10 cellular contexts compared by ENCODE assay signal in the genomic region with DNA sequence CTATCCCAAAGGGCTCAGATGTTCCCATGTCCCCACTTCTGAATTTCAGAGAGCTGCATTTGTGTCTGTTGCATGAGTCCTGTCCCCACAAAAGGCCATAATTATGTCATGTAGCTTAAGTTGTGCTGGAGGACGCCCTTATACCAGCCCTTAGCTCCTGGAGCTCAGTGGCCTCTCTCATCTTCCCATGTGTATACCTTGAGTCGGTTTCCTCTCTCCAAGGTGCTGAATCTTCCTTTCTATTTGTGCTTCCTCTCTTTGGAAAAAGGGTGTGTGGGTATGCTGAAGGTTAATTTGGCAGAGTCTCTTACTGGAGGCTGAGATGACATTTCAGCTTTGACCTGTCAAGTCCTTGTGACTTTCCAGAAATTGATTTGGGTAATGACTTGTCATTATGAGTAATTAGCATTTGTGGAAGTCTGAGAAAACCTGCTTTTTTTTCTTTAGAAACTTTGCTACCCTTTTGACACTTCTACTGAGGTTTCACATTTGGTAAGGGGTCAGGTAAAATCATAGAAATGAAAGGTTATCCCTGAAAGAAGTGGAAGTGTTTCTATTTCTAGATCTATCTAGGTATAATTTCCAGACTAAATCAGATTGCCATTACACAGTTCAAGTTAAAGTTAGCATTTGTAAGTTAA.
DNase-seq lines count a peak whose midpoint lies in the region; ATAC-seq and TF ChIP-seq lines count a peak whose summit lies in the region.
"Had no signal": no experiment of that assay in that cellular context is flagged by ENCODE, and none has a peak within 500 bp of the region (broad histone marks: within the 10 kb centered on the region; RNA-seq: fewer than 3 reads in every experiment).

No MANE protein-coding gene starts in this region.

- no peak for TF ChIP-seq POLR2A in body of pancreas (IDR thresholded peaks at IDR 0.05)

- no peak overlapping the region for H3K27ac ChIP-seq in body of pancreas

- no peaks in the 10 kb centered on the region for H3K4me1 Mint-ChIP-seq in natural killer cell treated with Interleukin-12 subunit alpha and Interleukin-12 subunit beta and Interleukin-15 and Interleukin-18, amount 100 ng/mL, for 72 hours (ENCODE audit: low read depth in 2 of 2)

- intact Hi-C loops in body of pancreas (cut with DNase I): no loop called here

- H3K9me3 ChIP-seq in body of pancreas: no peaks in the 10 kb centered on the region

- H3K27me3 Mint-ChIP-seq in natural killer cell treated with Interleukin-12 subunit alpha and Interleukin-12 subunit beta and Interleukin-15 and Interleukin-18, amount 100 ng/mL, for 72 hours: peaks cover 0 to 36% of the 10 kb centered on the region in 2 donors

- no peak for ATAC-seq in HG03135 (IDR thresholded peaks at IDR 0.05; ENCODE audit: unreplicated experiment)
- no peak for ATAC-seq in body of pancreas
- ATAC-seq in natural killer cell treated with Interleukin-12 subunit alpha and Interleukin-12 subunit beta and Interleukin-15 and Interleukin-18, amount 100 ng/mL, for 72 hours: no peak

- H3K27ac Mint-ChIP-seq in natural killer cell treated with Interleukin-12 subunit alpha and Interleukin-12 subunit beta and Interleukin-15 and Interleukin-18, amount 100 ng/mL, for 72 hours: no peak overlapping the region

- TF ChIP-seq CTCF in astrocyte of the cerebellum (IDR thresholded peaks at IDR 0.05; ENCODE audit: low read depth, low read length, missing control alignments): no peak
- no peak for TF ChIP-seq CTCF in body of pancreas (IDR thresholded peaks at IDR 0.05)

- H3K36me3 ChIP-seq in body of pancreas (replicated peaks in 1 of 2; ENCODE audit: insufficient read depth in 1 of 2, low read depth in 2 of 2): no peaks in the 10 kb centered on the region

- H3K4me3 ChIP-seq in astrocyte of the cerebellum (ENCODE audit: low read depth, low read length) (no peak overlapping the region), body of pancreas (no peak overlapping the region)

- no peaks in the 10 kb centered on the region for H3K4me1 ChIP-seq in body of pancreas

- H3K4me3 Mint-ChIP-seq in natural killer cell treated with Interleukin-12 subunit alpha and Interleukin-12 subunit beta and Interleukin-15 and Interleukin-18, amount 100 ng/mL, for 72 hours: no peak overlapping the region

- WGBS in body of pancreas, 2 donors: 0 to 4% methylated on average over 2 of the region's 2 CpGs

- in situ Hi-C loops in astrocyte of the cerebellum (cut with HindIII; ENCODE audit: low sequenced_read_pairs): no loop called here

- H3K36me3 Mint-ChIP-seq in natural killer cell treated with Interleukin-12 subunit alpha and Interleukin-12 subunit beta and Interleukin-15 and Interleukin-18, amount 100 ng/mL, for 72 hours: no peaks in the 10 kb centered on the region

- DNase-seq in EH (ENCODE audit: low read depth) (peak; percentile 59), LHCN-M2 (ENCODE audit: low read depth) (peak; percentile 45), astrocyte of the cerebellum (ENCODE audit: low read depth) (peak; percentile 45), kidney glomerular epithelial cell (lab: John Stamatoyannopoulos, UW) (peak; percentile 8), body of pancreas (no peak), germinal center (ENCODE audit: low spot score) (no peak)
- no peak for DNase-seq in natural killer cell treated with Interleukin-12 subunit alpha and Interleukin-12 subunit beta and Interleukin-15 and Interleukin-18, amount 100 ng/mL, for 72 hours (ENCODE audit: low spot score)
- DNase-seq: NCI-H1694; stimulated activated CD4-positive, alpha-beta T cell treated with anti-CD3 and anti-CD28 coated beads, Interleukin-2, amount 100 ng/mL, for 48 hours had no signal

- peaks cover 16% of the 10 kb centered on the region for H3K9me3 Mint-ChIP-seq in natural killer cell treated with Interleukin-12 subunit alpha and Interleukin-12 subunit beta and Interleukin-15 and Interleukin-18, amount 100 ng/mL, for 72 hours

- no peaks in the 10 kb centered on the region for H3K27me3 ChIP-seq in body of pancreas

Comparison
In these comparisons a context has a peak if more than half of its experiments do, and no peak if none do; other contexts are left out.
1. DNase-seq: peak in EH (single experiment), LHCN-M2 (single experiment), astrocyte of the cerebellum (single experiment) and kidney glomerular epithelial cell (single experiment); none in body of pancreas (0 of 4), natural killer cell treated with Interleukin-12 subunit alpha and Interleukin-12 subunit beta and Interleukin-15 and Interleukin-18, amount 100 ng/mL, for 72 hours (single experiment) and germinal center (single experiment).